ENCODE assay signal across 13 cellular contexts in genomic region chr7:155166108-155166507, GRCh38.
A peak's percentile ranks its signal among the peaks of the same experiment; 100 is the strongest.
DNase-seq lines count a peak whose midpoint lies in the region; ATAC-seq and TF ChIP-seq lines count a peak whose summit lies in the region.
"Had no signal": no experiment of that assay in that cellular context is flagged by ENCODE, and none has a peak within 500 bp of the region (broad histone marks: within the 10 kb centered on the region; RNA-seq: fewer than 3 reads in every experiment).

No MANE protein-coding gene starts in this region.

- TF ChIP-seq POLR2A in uterus (IDR thresholded peaks at IDR 0.05) (no peak), thyroid gland (IDR thresholded peaks at IDR 0.05) (no peak)

- H3K9me3 ChIP-seq in uterus, result no peaks in the 10 kb centered on the region
- H3K9me3 ChIP-seq in thyroid gland, result no peaks in the 10 kb centered on the region

- H3K36me3 Mint-ChIP-seq in activated CD8-positive, alpha-beta memory T cell treated with anti-CD3 and anti-CD28 coated beads, Interleukin-2, amount 10 ng/mL, durations not matched to agents 7 days and 5 days, result no peaks in the 10 kb centered on the region
- H3K36me3 Mint-ChIP-seq: activated naive CD4-positive, alpha-beta T cell treated with anti-CD3 and anti-CD28 coated beads, Interleukin-2, amount 10 ng/mL, durations not matched to agents 7 days and 5 days; natural killer cell treated with Interleukin-12 subunit alpha and Interleukin-12 subunit beta and Interleukin-15 and Interleukin-18, amount 100 ng/mL, for 72 hours had no signal

- DNase-seq in activated CD8-positive, alpha-beta memory T cell treated with anti-CD3 and anti-CD28 coated beads, Interleukin-2, amount 10 ng/mL, durations not matched to agents 7 days and 5 days, result peak; percentile 33
- DNase-seq in activated CD8-positive, alpha-beta memory T cell treated with anti-CD3 and anti-CD28 coated beads, Interleukin-2, amount 50 U/mL, for 48 hours, result no peak
- DNase-seq in RKO (ENCODE audit: low spot score), result peak; percentile 19
- DNase-seq in fibroblast of villous mesenchyme (ENCODE audit: low read depth), result peak; percentile 90
- DNase-seq in uterus, result no peak
- DNase-seq in HuH-7.5 (ENCODE audit: low spot score), result no peak
- DNase-seq in thyroid gland, result no peak
- DNase-seq in NCI-H1930 (lab: John Stamatoyannopoulos, UW), result no peak
- DNase-seq: activated naive CD4-positive, alpha-beta T cell treated with anti-CD3 and anti-CD28 coated beads, Interleukin-2, amount 10 ng/mL, durations not matched to agents 7 days and 5 days; caudate nucleus; DMS153; Kasumi-1 had no signal

- H3K4me1 ChIP-seq in uterus, result no peaks in the 10 kb centered on the region
- H3K4me1 ChIP-seq in thyroid gland, result no peaks in the 10 kb centered on the region

- intact Hi-C loops in uterus (cut with DNase I; ENCODE audit: low total_unique reads), result no loop called here
- intact Hi-C loops in thyroid gland (cut with DNase I), result no loop called here

- H3K27me3 ChIP-seq in uterus (no peaks in the 10 kb centered on the region), thyroid gland (no peaks in the 10 kb centered on the region)

- no peak for TF ChIP-seq CTCF in fibroblast of villous mesenchyme (IDR thresholded peaks at IDR 0.05; ENCODE audit: insufficient read depth, low read depth, low read length)
- no peak for TF ChIP-seq CTCF in uterus (IDR thresholded peaks at IDR 0.05)
- no peak for TF ChIP-seq CTCF in thyroid gland (IDR thresholded peaks at IDR 0.05)

- H3K4me3 Mint-ChIP-seq in activated CD8-positive, alpha-beta memory T cell treated with anti-CD3 and anti-CD28 coated beads, Interleukin-2, amount 10 ng/mL, durations not matched to agents 7 days and 5 days, result no peak overlapping the region
- H3K4me3 Mint-ChIP-seq: activated naive CD4-positive, alpha-beta T cell treated with anti-CD3 and anti-CD28 coated beads, Interleukin-2, amount 10 ng/mL, durations not matched to agents 7 days and 5 days; natural killer cell treated with Interleukin-12 subunit alpha and Interleukin-12 subunit beta and Interleukin-15 and Interleukin-18, amount 100 ng/mL, for 72 hours had no signal

- H3K9me3 Mint-ChIP-seq in activated CD8-positive, alpha-beta memory T cell treated with anti-CD3 and anti-CD28 coated beads, Interleukin-2, amount 10 ng/mL, durations not matched to agents 7 days and 5 days (ENCODE audit: low read depth), result no peaks in the 10 kb centered on the region
- H3K9me3 Mint-ChIP-seq: activated naive CD4-positive, alpha-beta T cell treated with anti-CD3 and anti-CD28 coated beads, Interleukin-2, amount 10 ng/mL, durations not matched to agents 7 days and 5 days; natural killer cell treated with Interleukin-12 subunit alpha and Interleukin-12 subunit beta and Interleukin-15 and Interleukin-18, amount 100 ng/mL, for 72 hours had no signal

- no peak for ATAC-seq in activated CD8-positive, alpha-beta memory T cell treated with anti-CD3 and anti-CD28 coated beads, Interleukin-2, amount 10 ng/mL, durations not matched to agents 7 days and 5 days

- H3K36me3 ChIP-seq in uterus, result no peaks in the 10 kb centered on the region
- H3K36me3 ChIP-seq in thyroid gland, result no peaks in the 10 kb centered on the region

- WGBS in thyroid gland, 2 donors, result 72 to 88% methylated on average over 11 of the region's 11 CpGs

- H3K27ac ChIP-seq in uterus (peak overlapping the region; percentile 58 to 81), thyroid gland (no peak overlapping the region)

- peak overlapping the region; percentile 64 for H3K27ac Mint-ChIP-seq in activated CD8-positive, alpha-beta memory T cell treated with anti-CD3 and anti-CD28 coated beads, Interleukin-2, amount 10 ng/mL, durations not matched to agents 7 days and 5 days
- H3K27ac Mint-ChIP-seq: activated naive CD4-positive, alpha-beta T cell treated with anti-CD3 and anti-CD28 coated beads, Interleukin-2, amount 10 ng/mL, durations not matched to agents 7 days and 5 days; natural killer cell treated with Interleukin-12 subunit alpha and Interleukin-12 subunit beta and Interleukin-15 and Interleukin-18, amount 100 ng/mL, for 72 hours had no signal

- H3K4me3 ChIP-seq in fibroblast of villous mesenchyme (ENCODE audit: low read depth, low read length), result no peak overlapping the region
- H3K4me3 ChIP-seq in uterus, result no peak overlapping the region
- no peak overlapping the region for H3K4me3 ChIP-seq in thyroid gland (replicated peaks in 1 of 3)

- CTCF ChIA-PET in activated CD8-positive, alpha-beta memory T cell treated with anti-CD3 and anti-CD28 coated beads, Interleukin-2, amount 10 ng/mL, durations not matched to agents 7 days and 5 days (lab: Charles Lee), result no interaction called here

- H3K4me1 Mint-ChIP-seq in activated CD8-positive, alpha-beta memory T cell treated with anti-CD3 and anti-CD28 coated beads, Interleukin-2, amount 10 ng/mL, durations not matched to agents 7 days and 5 days, result peaks cover 18% of the 10 kb centered on the region
- H3K4me1 Mint-ChIP-seq: activated naive CD4-positive, alpha-beta T cell treated with anti-CD3 and anti-CD28 coated beads, Interleukin-2, amount 10 ng/mL, durations not matched to agents 7 days and 5 days had no signal

- peaks cover 46% of the 10 kb centered on the region for H3K27me3 Mint-ChIP-seq in activated CD8-positive, alpha-beta memory T cell treated with anti-CD3 and anti-CD28 coated beads, Interleukin-2, amount 10 ng/mL, durations not matched to agents 7 days and 5 days
- H3K27me3 Mint-ChIP-seq: activated naive CD4-positive, alpha-beta T cell treated with anti-CD3 and anti-CD28 coated beads, Interleukin-2, amount 10 ng/mL, durations not matched to agents 7 days and 5 days had no signal

Comparison
In these comparisons a context has a peak if more than half of its experiments do, and no peak if none do; other contexts are left out.
1. DNase-seq: peak in activated CD8-positive, alpha-beta memory T cell treated with anti-CD3 and anti-CD28 coated beads, Interleukin-2, amount 10 ng/mL, durations not matched to agents 7 days and 5 days (single experiment), RKO (single experiment) and fibroblast of villous mesenchyme (single experiment); none in activated CD8-positive, alpha-beta memory T cell treated with anti-CD3 and anti-CD28 coated beads, Interleukin-2, amount 50 U/mL, for 48 hours (single experiment), uterus (0 of 2), HuH-7.5 (single experiment), thyroid gland (0 of 2) and NCI-H1930 (0 of 2).
2. H3K27ac ChIP-seq: peak in uterus (2 of 2); none in thyroid gland (0 of 3).